15 cellular contexts compared by ENCODE assay signal in genomic region chrX:119687661-119688413, GRCh38.
DNase-seq lines count a peak whose midpoint lies in the region; FAIRE-seq and TF ChIP-seq lines count a peak whose summit lies in the region.
"Had no signal": no experiment of that assay in that cellular context is flagged by ENCODE, and none has a peak within 500 bp of the region (broad histone marks: within the 10 kb centered on the region; RNA-seq: fewer than 3 reads in every experiment).

No MANE protein-coding gene starts in this region.

- H3K27ac Mint-ChIP-seq in activated naive CD8-positive, alpha-beta T cell, result peak overlapping the region; percentile 98
- H3K27ac Mint-ChIP-seq in nephron, result peak overlapping the region; percentile 68 to 93 (median 78)

- H3K9me2 ChIP-seq in DOHH2 (replicated peaks; ENCODE audit: control insufficient read depth, low read length), result no peaks in the 10 kb centered on the region

- no peaks in the 10 kb centered on the region for H3K27me3 Mint-ChIP-seq in activated naive CD8-positive, alpha-beta T cell
- no peaks in the 10 kb centered on the region for H3K27me3 Mint-ChIP-seq in nephron (ENCODE audit: low read depth)

- peak overlapping the region; percentile 88 for H3K4me3 ChIP-seq in DOHH2 (ENCODE audit: low read length)
- no peak overlapping the region for H3K4me3 ChIP-seq in WERI-Rb-1 (ENCODE audit: low read depth, low read length)
- H3K4me3 ChIP-seq: gastrocnemius medialis, left ventricle myocardium inferior, ovary, suprapubic skin had no signal

- FAIRE-seq in HTR-8/SVneo (lab: Jason Lieb, UNC), result no peak

- peaks cover 81% of the 10 kb centered on the region for H3K4me1 ChIP-seq in DOHH2 (ENCODE audit: control insufficient read depth, low read length)
- H3K4me1 ChIP-seq: gastrocnemius medialis had no signal

- peaks cover 4% of the 10 kb centered on the region for H3K36me3 Mint-ChIP-seq in activated naive CD8-positive, alpha-beta T cell
- H3K36me3 Mint-ChIP-seq in nephron (ENCODE audit: low read depth), result no peaks in the 10 kb centered on the region

- no peak for DNase-seq in HTR-8/SVneo (ENCODE audit: insufficient read length, low spot score)
- DNase-seq in COLO829 (ENCODE audit: low spot score), result no peak
- DNase-seq in glomerular visceral epithelial cell (ENCODE audit: extremely low spot score), result no peak
- no peak for DNase-seq in WERI-Rb-1
- DNase-seq: activated CD8-positive, alpha-beta memory T cell treated with anti-CD3 and anti-CD28 coated beads, Interleukin-2, amount 50 U/mL, for 4 hours; DMS79; gastrocnemius medialis; left ventricle myocardium inferior; NCI-H526; ovary had no signal

- H3F3A ChIP-seq in DOHH2 (ENCODE audit: control insufficient read depth, insufficient read depth), result peaks cover 36% of the 10 kb centered on the region

- no peaks in the 10 kb centered on the region for H3K9me3 Mint-ChIP-seq in activated naive CD8-positive, alpha-beta T cell (ENCODE audit: low read depth)
- H3K9me3 Mint-ChIP-seq in nephron, result peaks cover 10% of the 10 kb centered on the region

- peak overlapping the region; percentile 95 for H3K27ac ChIP-seq in DOHH2 (ENCODE audit: low read depth, low read length)
- peak overlapping the region; percentile 99 for H3K27ac ChIP-seq in KOPT-K1 (ENCODE audit: low read depth, low read length, poor library complexity, severe bottlenecking)
- H3K27ac ChIP-seq in WERI-Rb-1, result no peak overlapping the region
- H3K27ac ChIP-seq: gastrocnemius medialis, left ventricle myocardium inferior, ovary, suprapubic skin had no signal

- peak overlapping the region; percentile 81 for H3K4me2 ChIP-seq in DOHH2 (ENCODE audit: low read length)

- peaks cover 58% of the 10 kb centered on the region for H3K4me1 Mint-ChIP-seq in activated naive CD8-positive, alpha-beta T cell (ENCODE audit: low read depth)
- peaks cover 30% of the 10 kb centered on the region for H3K4me1 Mint-ChIP-seq in nephron

- H3K36me3 ChIP-seq in DOHH2 (ENCODE audit: control insufficient read depth, low read length) (peaks cover 41% of the 10 kb centered on the region), KOPT-K1 (ENCODE audit: insufficient read depth, low read length) (peaks cover 12% of the 10 kb centered on the region), WERI-Rb-1 (no peaks in the 10 kb centered on the region)
- H3K36me3 ChIP-seq: gastrocnemius medialis, left ventricle myocardium inferior, ovary, suprapubic skin had no signal

- no peaks in the 10 kb centered on the region for H3K9me3 ChIP-seq in DOHH2 (ENCODE audit: control insufficient read depth, insufficient read depth, low read length)
- H3K9me3 ChIP-seq in KOPT-K1 (ENCODE audit: insufficient read depth, low read length, poor library complexity, severe bottlenecking), result no peaks in the 10 kb centered on the region
- H3K9me3 ChIP-seq in WERI-Rb-1 (ENCODE audit: severe bottlenecking), result no peaks in the 10 kb centered on the region
- H3K9me3 ChIP-seq: gastrocnemius medialis, left ventricle myocardium inferior, ovary, suprapubic skin had no signal

- no peak for TF ChIP-seq CTCF in DOHH2 (IDR thresholded peaks at IDR 0.05; ENCODE audit: low read depth, low read length, poor library complexity, severe bottlenecking)
- TF ChIP-seq CTCF in nephron (IDR thresholded peaks at IDR 0.05; ENCODE audit: unreplicated experiment in 3 of 3), result no peak
- no peak for TF ChIP-seq CTCF in WERI-Rb-1 (IDR thresholded peaks at IDR 0.05; ENCODE audit: low read depth, low read length)

- no peaks in the 10 kb centered on the region for H3K27me3 ChIP-seq in DOHH2 (ENCODE audit: control insufficient read depth, low read length)
- peaks cover 8% of the 10 kb centered on the region for H3K27me3 ChIP-seq in WERI-Rb-1 (ENCODE audit: insufficient read depth, low read depth, severe bottlenecking)
- H3K27me3 ChIP-seq: gastrocnemius medialis, ovary, suprapubic skin had no signal

- peaks cover 100% of the 10 kb centered on the region for H3K79me2 ChIP-seq in DOHH2 (ENCODE audit: control insufficient read depth, low read length)

- peak overlapping the region; percentile 98 for H3K4me3 Mint-ChIP-seq in activated naive CD8-positive, alpha-beta T cell
- peak overlapping the region; percentile 8 to 28 (median 20) for H3K4me3 Mint-ChIP-seq in nephron

- no peaks in the 10 kb centered on the region for H4K20me1 ChIP-seq in DOHH2 (ENCODE audit: control insufficient read depth, insufficient read depth, low read depth, low read length)
